Comparison of ENCODE assay signal across 19 cellular contexts in the genomic region with DNA sequence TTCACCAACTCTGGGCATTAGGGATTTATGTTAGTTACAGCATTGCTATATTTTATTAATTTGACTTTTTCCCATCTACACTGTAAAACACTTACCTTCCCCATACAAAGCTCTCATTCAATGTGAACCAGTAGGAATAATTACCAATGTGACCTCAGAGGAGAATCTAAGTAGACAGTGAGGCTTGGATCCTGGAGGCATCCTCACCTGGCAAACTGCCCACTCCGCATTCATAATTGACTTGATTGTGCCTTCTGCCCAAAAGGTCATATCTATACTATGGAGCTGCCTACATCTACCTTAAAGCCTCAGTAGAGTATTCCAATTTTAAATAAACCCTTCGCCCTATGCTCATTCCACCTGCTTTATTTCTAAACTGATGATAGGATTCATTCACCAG. TPM values are rescaled to one million over a fixed set of nuclear protein-coding genes. Genes with fewer than 3 reads are reported as not detected.
"Had no signal": no experiment of that assay in that cellular context is flagged by ENCODE, and none has a peak within 500 bp of the region (broad histone marks: within the 10 kb centered on the region; RNA-seq: fewer than 3 reads in every experiment).

No MANE protein-coding gene starts in this region.

- H3K4me1 ChIP-seq: esophagus squamous epithelium, left ventricle myocardium inferior, pancreas, tibial artery, upper lobe of left lung, uterus had no signal

- H3K9me3 ChIP-seq: esophagus squamous epithelium, left ventricle myocardium inferior, pancreas, tibial artery, upper lobe of left lung, uterus had no signal

- H3K4me3 ChIP-seq: esophagus squamous epithelium, left ventricle myocardium inferior, lung, pancreas, tibial artery, upper lobe of left lung, uterus had no signal

- DNase-seq: dermis blood vessel endothelial cell; esophagus squamous epithelium; foreskin fibroblast; immature natural killer cell; left ventricle myocardium inferior; mesenchymal stem cell; midbrain; occipital lobe; pancreas; right cardiac atrium; small intestine; stimulated activated CD4-positive, alpha-beta T cell treated with anti-CD3 and anti-CD28 coated beads, Interleukin-12 subunit alpha, Interleukin-12 subunit beta, amount 100 ng/mL, for 4 hours; stimulated activated naive CD4-positive, alpha-beta T cell treated with Interleukin-2 at 50 U/mL for 16 hours; tibial artery; upper lobe of left lung; uterus had no signal

- ATAC-seq: pancreas, right cardiac atrium had no signal

- H3K27ac ChIP-seq: esophagus squamous epithelium, left ventricle myocardium inferior, pancreas, tibial artery, upper lobe of left lung, uterus had no signal

- H3K36me3 ChIP-seq: esophagus squamous epithelium, left ventricle myocardium inferior, pancreas, tibial artery, upper lobe of left lung, uterus had no signal

- H3K27me3 ChIP-seq: esophagus squamous epithelium, pancreas, upper lobe of left lung, uterus had no signal

RNA-seq across cellular contexts. Expression of a gene that starts 45.4 kb away (rescaled TPM):
- total RNA-seq: dermis blood vessel endothelial cell, epithelial cell of proximal tubule, esophagus squamous epithelium had no signal
- polyA plus RNA-seq: immature natural killer cell, keratinocyte had no signal
